Comparison of ENCODE assay signal across 28 cellular contexts in genomic region chr14:33348510-33348909, GRCh38.
"Had no signal": no experiment of that assay in that cellular context is flagged by ENCODE, and none has a peak within 500 bp of the region (broad histone marks: within the 10 kb centered on the region; RNA-seq: fewer than 3 reads in every experiment).

No MANE protein-coding gene starts in this region.

- H3K4me3 ChIP-seq: SJCRH30, SK-N-MC had no signal

- H3K9ac ChIP-seq: KMS-11 had no signal

- H3K4me3 Mint-ChIP-seq: activated CD4-positive, alpha-beta memory T cell treated with anti-CD3 and anti-CD28 coated beads for 36 hours; activated CD4-positive, alpha-beta T cell treated with anti-CD3 and anti-CD28 coated beads for 36 hours; activated naive CD4-positive, alpha-beta T cell treated with anti-CD3 and anti-CD28 coated beads for 36 hours; activated T-cell treated with anti-CD3 and anti-CD28 coated beads, Interleukin-2, amount 50 U/mL, for 4 hours; activated T-helper 1 cell treated with anti-CD3 and anti-CD28 coated beads, Interleukin-12 subunit alpha, Interleukin-12 subunit beta, Interleukin-2, Interleukin-4 antibody, amounts not matched to agents 30 ng/mL and 10 ng/mL and 1 ng/mL, durations not matched to agents 14 hours and 24 hours and 36 hours; brain; WTC11 had no signal

- H3K4me1 Mint-ChIP-seq: activated CD4-positive, alpha-beta T cell treated with anti-CD3 and anti-CD28 coated beads for 36 hours had no signal

- H3K9me3 ChIP-seq: SJCRH30 had no signal

- H3K27me3 ChIP-seq: SJCRH30 had no signal

- H3K36me3 ChIP-seq: SJCRH30 had no signal

- H3K27ac ChIP-seq: KMS-11, SJCRH30, SK-N-MC had no signal

- H3K27ac Mint-ChIP-seq: activated CD4-positive, alpha-beta memory T cell treated with anti-CD3 and anti-CD28 coated beads for 36 hours; activated CD4-positive, alpha-beta T cell treated with anti-CD3 and anti-CD28 coated beads for 36 hours; activated naive CD4-positive, alpha-beta T cell treated with anti-CD3 and anti-CD28 coated beads for 36 hours; activated naive CD4-positive, alpha-beta T cell treated with anti-CD3 and anti-CD28 coated beads, Interleukin-2, amount 50 U/mL, for 72 hours; activated T-helper 1 cell treated with anti-CD3 and anti-CD28 coated beads, Interleukin-12 subunit alpha, Interleukin-12 subunit beta, Interleukin-2, Interleukin-4 antibody, amounts not matched to agents 30 ng/mL and 10 ng/mL and 1 ng/mL, durations not matched to agents 14 hours and 24 hours and 36 hours; WTC11 had no signal

- DNase-seq: activated CD4-positive, alpha-beta memory T cell treated with anti-CD3 and anti-CD28 coated beads for 36 hours; activated CD4-positive, alpha-beta T cell treated with anti-CD3 and anti-CD28 coated beads for 36 hours; activated CD4-positive, alpha-beta T cell treated with anti-CD3 and anti-CD28 coated beads, Interleukin-2, amount 50 U/mL, for 1 hour; activated CD8-positive, alpha-beta memory T cell treated with anti-CD3 and anti-CD28 coated beads, Interleukin-2, amount 50 U/mL, for 4 hours; activated gamma-delta T cell treated with Interleukin-2 at 50 U/mL for 16 hours; activated naive CD4-positive, alpha-beta T cell treated with anti-CD3 and anti-CD28 coated beads for 36 hours; activated T-cell treated with anti-CD3 and anti-CD28 coated beads for 4 hours; activated T-cell treated with anti-CD3 and anti-CD28 coated beads, Interleukin-2, amount 50 U/mL, for 4 hours; MM.1S; MV-4-11; NCI-H1092; NCI-H1436 treated with DMSO at 0.1 percent for 48 hours; NCI-H1694 treated with DMSO at 0.1 percent for 48 hours; NCI-H2029; NCI-H2171 treated with DMSO at 0.1 percent for 48 hours; NCI-H2227 treated with DMSO at 0.1 percent for 48 hours; NCI-H446; NCI-H510A treated with DMSO at 0.1 percent for 48 hours; NCI-H526 treated with DMSO at 0.1 percent for 48 hours; SHP77; SJCRH30; T1000 had no signal

- H3K36me3 Mint-ChIP-seq: activated CD4-positive, alpha-beta memory T cell treated with anti-CD3 and anti-CD28 coated beads for 36 hours; activated naive CD4-positive, alpha-beta T cell treated with anti-CD3 and anti-CD28 coated beads, Interleukin-2, amount 50 U/mL, for 72 hours; brain; WTC11 had no signal

- H3K9me3 Mint-ChIP-seq: activated CD4-positive, alpha-beta memory T cell treated with anti-CD3 and anti-CD28 coated beads for 36 hours; activated T-cell treated with anti-CD3 and anti-CD28 coated beads, Interleukin-2, amount 50 U/mL, for 4 hours; WTC11 had no signal

- H3K27me3 Mint-ChIP-seq: activated CD4-positive, alpha-beta memory T cell treated with anti-CD3 and anti-CD28 coated beads for 36 hours; activated CD4-positive, alpha-beta T cell treated with anti-CD3 and anti-CD28 coated beads for 36 hours; brain had no signal

- H3K4me2 ChIP-seq: KMS-11 had no signal
